ENCODE assay signal across 13 cellular contexts in the genomic region with DNA sequence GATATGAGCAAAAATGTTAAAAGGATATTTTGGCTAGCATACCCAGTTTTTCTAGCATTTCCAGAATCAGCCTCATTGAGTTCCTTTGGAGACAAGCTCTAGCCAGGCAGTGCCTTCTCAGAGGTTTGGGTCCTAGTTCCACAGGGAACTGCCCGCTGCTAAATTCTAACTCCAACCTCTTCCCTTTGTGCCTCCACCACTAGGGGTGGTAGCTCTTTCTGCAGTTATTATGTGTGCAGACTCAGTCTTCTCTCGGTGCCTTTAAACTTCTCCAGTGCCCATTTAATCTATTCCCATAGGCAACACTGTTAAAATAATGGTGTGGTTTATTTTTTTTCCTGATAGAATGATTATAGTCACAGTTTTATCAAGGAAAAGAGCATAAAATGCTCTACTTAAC. TPM values are rescaled to one million over a fixed set of nuclear protein-coding genes. Genes with fewer than 3 reads are reported as not detected.
A peak's percentile ranks its signal among the peaks of the same experiment; 100 is the strongest.
DNase-seq lines count a peak whose midpoint lies in the region; ATAC-seq and TF ChIP-seq lines count a peak whose summit lies in the region.
"Had no signal": no experiment of that assay in that cellular context is flagged by ENCODE, and none has a peak within 500 bp of the region (broad histone marks: within the 10 kb centered on the region; RNA-seq: fewer than 3 reads in every experiment).

No MANE protein-coding gene starts in this region.

- H3K9me2 ChIP-seq in HCT116 (ENCODE audit: insufficient read depth), result no peaks in the 10 kb centered on the region

- POLR2A ChIA-PET in HCT116 (lab: Charles Lee), result no interaction called here

- BruUV-seq in HCT116 (replicated peaks; lab: Mats Ljungman, UMichigan), result no TSS peak

- TF ChIP-seq RAD21 in HCT116 (IDR thresholded peaks at IDR 0.05; ENCODE audit: low read depth), result no peak

- no peaks in the 10 kb centered on the region for H3K36me3 ChIP-seq in HCT116 (ENCODE audit: control insufficient read depth in 1 of 2, insufficient read depth in 2 of 2, low read length in 2 of 2)
- H3K36me3 ChIP-seq: tibial artery had no signal

- DNase-seq in AG20443 (ENCODE audit: low spot score) (peak; percentile 19), HCT116 (ENCODE audit: low read depth, low spot score) (no peak), SK-MEL-5 (ENCODE audit: low read depth, low spot score) (peak; percentile 67), iPS DF 4.7 (ENCODE audit: extremely low read depth, low spot score) (peak; percentile 30), T-helper 2 cell (no peak)
- no peak for DNase-seq in activated CD4-positive, CD25-positive, alpha-beta regulatory T cell (lab: John Stamatoyannopoulos, UW)
- DNase-seq: activated CD8-positive, alpha-beta T cell treated with anti-CD3 and anti-CD28 coated beads for 36 hours; activated naive CD8-positive, alpha-beta T cell treated with anti-CD3 and anti-CD28 coated beads, Interleukin-2, amount 10 ng/mL, durations not matched to agents 7 days and 5 days; NCI-H1105 treated with DMSO at 0.1 percent for 48 hours; posterior cingulate gyrus; tibial artery had no signal

- H3K27me3 ChIP-seq in HCT116 (ENCODE audit: insufficient read depth, low read length), result no peaks in the 10 kb centered on the region
- H3K27me3 ChIP-seq: tibial artery had no signal

- H3K27ac ChIP-seq in HCT116 (ENCODE audit: low read depth, low read length), result no peak overlapping the region
- H3K27ac ChIP-seq: tibial artery had no signal

- CTCF ChIA-PET in HCT116 (lab: Charles Lee), result interaction anchor here (0.9 to 2.4 kb wide), 3 partner anchors 21 to 426 kb away, joined by 3 to 15 read pairs (median 5); partner anchors contain the start of gene SLC25A3

- H3K4me2 ChIP-seq in HCT116 (ENCODE audit: low read length), result no peak overlapping the region

- H2AFZ ChIP-seq in HCT116 (ENCODE audit: low read depth, low read length, poor library complexity, severe bottlenecking), result no peak overlapping the region

- ATAC-seq in HCT116, result peak; percentile 88
- no peak for ATAC-seq in GM19467 (IDR thresholded peaks at IDR 0.05; ENCODE audit: unreplicated experiment)
- ATAC-seq in HG03039 (IDR thresholded peaks at IDR 0.05; ENCODE audit: unreplicated experiment), result no peak
- ATAC-seq: activated CD8-positive, alpha-beta T cell treated with anti-CD3 and anti-CD28 coated beads for 36 hours had no signal

- no peak for TF ChIP-seq POLR2A in HCT116 (IDR thresholded peaks at IDR 0.05; ENCODE audit: borderline replicate concordance, extremely low read depth, insufficient read depth, insufficient read length)

- H3K9me3 ChIP-seq in HCT116 (ENCODE audit: control insufficient read depth in 1 of 2, insufficient read depth in 1 of 2, low read depth in 1 of 2, low read length in 2 of 2), result no peaks in the 10 kb centered on the region
- H3K9me3 ChIP-seq: tibial artery had no signal

- H3K79me2 ChIP-seq in HCT116 (ENCODE audit: insufficient read depth, low read length), result no peaks in the 10 kb centered on the region

- RAD21 ChIA-PET in HCT116 (lab: Charles Lee; ENCODE audit: low non-redundant PET in 1 of 2, low total read pairs in 2 of 2, uncharacterized antibody in 2 of 2, unreplicated experiment in 2 of 2), result no interaction called here

- peak; percentile 14 to 72 (median 69); a peak in 5 of 6 replicates for TF ChIP-seq CTCF in HCT116 (IDR thresholded peaks at IDR 0.05 in 2 of 3, conservative IDR thresholded peaks at IDR 0.05 in 1 of 3; ENCODE audit: borderline replicate concordance in 1 of 3, insufficient read depth in 1 of 3, low read depth in 2 of 3, low read length in 2 of 3)

- no peaks in the 10 kb centered on the region for H4K20me1 ChIP-seq in HCT116 (ENCODE audit: insufficient read depth)

- H3K4me1 ChIP-seq in HCT116 (ENCODE audit: control insufficient read depth in 1 of 2, insufficient read depth in 2 of 2, low read length in 2 of 2), result peaks cover 7 to 11% of the 10 kb centered on the region in 2 experiments; a peak in 3 of 4 replicates
- H3K4me1 ChIP-seq: tibial artery had no signal

- no peak overlapping the region for H3K9ac ChIP-seq in HCT116 (ENCODE audit: low read length)

- in situ Hi-C loops in SK-MEL-5 (cut with HindIII; ENCODE audit: low pct_unique_long_range_greater_than_20kb, low sequenced_read_pairs), result no loop called here

- no peak overlapping the region for H3K4me3 ChIP-seq in HCT116 (replicated peaks in 1 of 2; ENCODE audit: low read depth in 1 of 2, low read length in 2 of 2)
- H3K4me3 ChIP-seq: tibial artery had no signal

- intact Hi-C loops in HCT116 (cut with micrococcal nuclease), result no loop called here

TF ChIP-seq in HCT116, 20 proteins besides CTCF, POLR2A, EP300 and RAD21 (continues in another document):
- TF ChIP-seq ATF3 (IDR thresholded peaks at IDR 0.05) (no peak), EZH2 (IDR thresholded peaks at IDR 0.05) (no peak), EZH2phosphoT487 (IDR thresholded peaks at IDR 0.05; ENCODE audit: borderline replicate concordance) (no peak), ZFX (IDR thresholded peaks at IDR 0.05) (no peak), CEBPB (IDR thresholded peaks at IDR 0.05; ENCODE audit: low read depth) (no peak), POLR2AphosphoS5 (IDR thresholded peaks at IDR 0.05; ENCODE audit: low read depth, low read length) (no peak), YY1 (IDR thresholded peaks at IDR 0.05; ENCODE audit: extremely low read depth, insufficient replicate concordance, low read depth, low read length) (no peak), ELF1 (IDR thresholded peaks at IDR 0.05; ENCODE audit: borderline replicate concordance, low read depth) (no peak), CBX3 (IDR thresholded peaks at IDR 0.05; ENCODE audit: low read depth) (no peak), JUND (IDR thresholded peaks at IDR 0.05) (no peak), SRF (IDR thresholded peaks at IDR 0.05; ENCODE audit: low read depth) (no peak), SIN3A (IDR thresholded peaks at IDR 0.05; ENCODE audit: low read depth) (no peak), TCF7L2 (IDR thresholded peaks at IDR 0.05; ENCODE audit: borderline replicate concordance, extremely low read depth, insufficient read depth, insufficient read length) (no peak), SP1 (IDR thresholded peaks at IDR 0.05; ENCODE audit: low read depth) (no peak)
- TF ChIP-seq, protein P1, sequence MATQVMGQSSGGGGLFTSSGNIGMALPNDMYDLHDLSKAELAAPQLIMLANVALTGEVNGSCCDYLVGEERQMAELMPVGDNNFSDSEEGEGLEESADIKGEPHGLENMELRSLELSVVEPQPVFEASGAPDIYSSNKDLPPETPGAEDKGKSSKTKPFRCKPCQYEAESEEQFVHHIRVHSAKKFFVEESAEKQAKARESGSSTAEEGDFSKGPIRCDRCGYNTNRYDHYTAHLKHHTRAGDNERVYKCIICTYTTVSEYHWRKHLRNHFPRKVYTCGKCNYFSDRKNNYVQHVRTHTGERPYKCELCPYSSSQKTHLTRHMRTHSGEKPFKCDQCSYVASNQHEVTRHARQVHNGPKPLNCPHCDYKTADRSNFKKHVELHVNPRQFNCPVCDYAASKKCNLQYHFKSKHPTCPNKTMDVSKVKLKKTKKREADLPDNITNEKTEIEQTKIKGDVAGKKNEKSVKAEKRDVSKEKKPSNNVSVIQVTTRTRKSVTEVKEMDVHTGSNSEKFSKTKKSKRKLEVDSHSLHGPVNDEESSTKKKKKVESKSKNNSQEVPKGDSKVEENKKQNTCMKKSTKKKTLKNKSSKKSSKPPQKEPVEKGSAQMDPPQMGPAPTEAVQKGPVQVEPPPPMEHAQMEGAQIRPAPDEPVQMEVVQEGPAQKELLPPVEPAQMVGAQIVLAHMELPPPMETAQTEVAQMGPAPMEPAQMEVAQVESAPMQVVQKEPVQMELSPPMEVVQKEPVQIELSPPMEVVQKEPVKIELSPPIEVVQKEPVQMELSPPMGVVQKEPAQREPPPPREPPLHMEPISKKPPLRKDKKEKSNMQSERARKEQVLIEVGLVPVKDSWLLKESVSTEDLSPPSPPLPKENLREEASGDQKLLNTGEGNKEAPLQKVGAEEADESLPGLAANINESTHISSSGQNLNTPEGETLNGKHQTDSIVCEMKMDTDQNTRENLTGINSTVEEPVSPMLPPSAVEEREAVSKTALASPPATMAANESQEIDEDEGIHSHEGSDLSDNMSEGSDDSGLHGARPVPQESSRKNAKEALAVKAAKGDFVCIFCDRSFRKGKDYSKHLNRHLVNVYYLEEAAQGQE (IDR thresholded peaks at IDR 0.05; ENCODE audit: low read depth), result no peak
- TF ChIP-seq, protein P2, sequence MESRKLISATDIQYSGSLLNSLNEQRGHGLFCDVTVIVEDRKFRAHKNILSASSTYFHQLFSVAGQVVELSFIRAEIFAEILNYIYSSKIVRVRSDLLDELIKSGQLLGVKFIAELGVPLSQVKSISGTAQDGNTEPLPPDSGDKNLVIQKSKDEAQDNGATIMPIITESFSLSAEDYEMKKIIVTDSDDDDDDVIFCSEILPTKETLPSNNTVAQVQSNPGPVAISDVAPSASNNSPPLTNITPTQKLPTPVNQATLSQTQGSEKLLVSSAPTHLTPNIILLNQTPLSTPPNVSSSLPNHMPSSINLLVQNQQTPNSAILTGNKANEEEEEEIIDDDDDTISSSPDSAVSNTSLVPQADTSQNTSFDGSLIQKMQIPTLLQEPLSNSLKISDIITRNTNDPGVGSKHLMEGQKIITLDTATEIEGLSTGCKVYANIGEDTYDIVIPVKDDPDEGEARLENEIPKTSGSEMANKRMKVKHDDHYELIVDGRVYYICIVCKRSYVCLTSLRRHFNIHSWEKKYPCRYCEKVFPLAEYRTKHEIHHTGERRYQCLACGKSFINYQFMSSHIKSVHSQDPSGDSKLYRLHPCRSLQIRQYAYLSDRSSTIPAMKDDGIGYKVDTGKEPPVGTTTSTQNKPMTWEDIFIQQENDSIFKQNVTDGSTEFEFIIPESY (IDR thresholded peaks at IDR 0.05; ENCODE audit: extremely low read depth, insufficient replicate concordance, low read length), result no peak
- TF ChIP-seq, protein P3, sequence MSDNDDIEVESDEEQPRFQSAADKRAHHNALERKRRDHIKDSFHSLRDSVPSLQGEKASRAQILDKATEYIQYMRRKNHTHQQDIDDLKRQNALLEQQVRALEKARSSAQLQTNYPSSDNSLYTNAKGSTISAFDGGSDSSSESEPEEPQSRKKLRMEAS (IDR thresholded peaks at IDR 0.05), result no peak

RNA-seq across cellular contexts. Expression of gene SLC25A3, which starts 21.5 kb away (rescaled TPM):
- 927 TPM for total RNA-seq in HCT116 (2021; ENCODE audit: unreplicated experiment)
- polyA plus RNA-seq in HCT116 (2012), result 672 and 706 TPM in 2 replicates
- total RNA-seq in SK-MEL-5 (2014; rRNA removed; shearing (Covaris generic)), result 959 and 1,004 TPM in 2 replicates
- 712 and 741 TPM in 2 replicates for polyA plus RNA-seq in SK-MEL-5 (2015; cell fraction: cytosol; rRNA removed)
- 683 and 729 TPM in 2 replicates for polyA plus RNA-seq in SK-MEL-5 (2015; cell fraction: nucleus; rRNA removed)

RNA-seq across cellular contexts. Expression of gene TMPO, which starts 56.6 kb away (rescaled TPM):
- 207 TPM for total RNA-seq in HCT116 (2021; ENCODE audit: unreplicated experiment)
- polyA plus RNA-seq in HCT116 (2012), result 38.6 and 56.5 TPM in 2 replicates
- 124 TPM in 2 replicates for total RNA-seq in SK-MEL-5 (2014; rRNA removed; shearing (Covaris generic))
- polyA plus RNA-seq in SK-MEL-5 (2015; cell fraction: cytosol; rRNA removed), result 76.0 and 113 TPM in 2 replicates
- polyA plus RNA-seq in SK-MEL-5 (2015; cell fraction: nucleus; rRNA removed), result 89.6 and 113 TPM in 2 replicates

Comparison
In these comparisons a context has a peak if more than half of its experiments do, and no peak if none do; other contexts are left out.
1. DNase-seq: peak in AG20443 (single experiment), SK-MEL-5 (single experiment) and iPS DF 4.7 (single experiment); none in HCT116 (single experiment), T-helper 2 cell (0 of 5) and activated CD4-positive, CD25-positive, alpha-beta regulatory T cell (0 of 4).